In the genomic region with DNA sequence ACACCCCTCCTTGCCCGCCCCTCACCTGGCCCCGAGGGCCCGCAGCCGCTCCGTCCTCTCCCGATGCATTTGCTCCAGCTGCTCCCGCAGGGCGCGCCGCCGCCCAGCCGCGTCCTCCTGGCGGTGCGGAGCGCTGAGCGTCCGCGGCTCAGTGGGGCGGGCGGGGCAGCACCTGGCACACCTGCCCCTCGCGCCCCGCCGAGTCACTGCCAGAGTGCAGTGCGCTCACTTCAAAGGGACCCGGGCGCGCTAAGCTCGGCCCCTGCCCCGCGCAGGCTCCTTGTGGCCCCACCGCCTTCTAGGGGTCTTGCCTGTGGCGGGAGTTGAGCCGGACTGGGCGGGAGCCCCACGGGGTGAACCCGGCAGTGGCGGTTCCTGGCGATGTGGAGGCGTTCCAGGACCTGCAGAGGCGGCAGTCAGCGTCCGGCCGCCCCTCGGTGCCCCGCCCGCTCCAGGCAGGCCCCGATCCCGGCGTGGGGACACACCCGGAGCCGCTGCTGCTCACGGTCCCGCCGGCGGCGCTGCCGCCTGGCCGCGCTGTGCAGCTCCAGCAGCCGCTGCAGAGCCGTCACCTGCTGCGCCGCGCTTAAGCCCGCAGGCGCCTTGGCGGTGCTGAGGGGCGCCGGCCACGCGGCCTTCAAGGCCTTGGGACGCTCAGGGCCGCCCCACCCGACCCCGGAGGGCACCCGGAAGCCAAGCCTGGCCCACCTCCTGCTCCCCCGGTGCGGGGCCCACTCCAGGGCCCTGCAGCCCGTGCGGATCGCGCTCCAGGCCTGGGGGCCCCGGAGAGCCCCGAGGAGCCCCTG, we compare ENCODE assay signal across 8 cellular contexts. TPM values are rescaled to one million over a fixed set of nuclear protein-coding genes. Genes with fewer than 3 reads are reported as not detected.
DNase-seq lines count a peak whose midpoint lies in the region; ATAC-seq and TF ChIP-seq lines count a peak whose summit lies in the region.

No MANE protein-coding gene starts in this region.

- intact Hi-C loops in sigmoid colon (cut with DNase I), result loop anchor here (5.0 kb wide), 1 partner anchor 132 kb away; the partner anchor contains the start of gene CALU

- H3K27me3 ChIP-seq in sigmoid colon, result no peaks in the 10 kb centered on the region

- peak in 2 of 4 experiments; percentile 14 to 17 for TF ChIP-seq CTCF in sigmoid colon (IDR thresholded peaks at IDR 0.05)

- ATAC-seq in HG02938 (IDR thresholded peaks at IDR 0.05; ENCODE audit: unreplicated experiment), result peak; percentile 59
- ATAC-seq in GM21786 (IDR thresholded peaks at IDR 0.05; ENCODE audit: unreplicated experiment), result no peak

- peaks cover 0 to 22% (median 21%) of the 10 kb centered on the region in 4 donors for H3K4me1 ChIP-seq in sigmoid colon

- TF ChIP-seq POLR2A in sigmoid colon (IDR thresholded peaks at IDR 0.05), result no peak

- H3K36me3 ChIP-seq in sigmoid colon, result peaks cover 6 to 19% (median 10%) of the 10 kb centered on the region in 4 donors

- 1% methylated on average over 86 of the region's 86 CpGs for WGBS in sigmoid colon, 2 donors

- DNase-seq in NCI-H524 (lab: John Stamatoyannopoulos, UW), result peak; percentile 52 to 60
- DNase-seq in NCI-H524 treated with DMSO at 0.1 percent for 48 hours (lab: John Stamatoyannopoulos, UW), result no peak
- peak; percentile 35 for DNase-seq in RPMI7951 (ENCODE audit: low read depth)
- peak in 38 of 51 donors; percentile 2 to 57 (median 24) for DNase-seq in hypothalamus (lab: John Stamatoyannopoulos, UW)
- peak; percentile 84 for DNase-seq in sigmoid colon

- H3K27ac ChIP-seq in angular gyrus (ENCODE audit: low read depth, low read length) (peak overlapping the region; percentile 49), sigmoid colon (peak overlapping the region in 2 of 4 donors; percentile 39 to 49)

- peak overlapping the region; percentile 33 to 59 (median 58) for H3K4me3 ChIP-seq in sigmoid colon

- no peak for TF ChIP-seq EP300 in sigmoid colon (IDR thresholded peaks at IDR 0.05)

- H3K9me3 ChIP-seq in sigmoid colon, result no peaks in the 10 kb centered on the region

RNA-seq across cellular contexts. Expression of gene ATP6V1F, which starts 6.7 kb away (rescaled TPM):
- total RNA-seq in RPMI7951 (2014; rRNA removed; shearing (Covaris generic)), result 234 TPM in 2 replicates
- total RNA-seq in sigmoid colon, result 100 to 1,000 TPM in 3 of 4 donors, 10 to 100 TPM in 1; 96.7 to 138 (median 131) TPM
- 100 to 1,000 TPM; 148 to 214 (median 183) TPM for polyA plus RNA-seq in sigmoid colon

RNA-seq across cellular contexts. Expression of gene FLNC, which starts 39.1 kb away (rescaled TPM):
- total RNA-seq in RPMI7951 (2014; rRNA removed; shearing (Covaris generic)), result 6.7 and 11.2 TPM in 2 replicates
- total RNA-seq in sigmoid colon, result 100 to 1,000 TPM in 3 of 4 donors, 10 to 100 TPM in 1; 95.3 to 489 (median 242) TPM
- polyA plus RNA-seq in sigmoid colon, result 10 to 100 TPM in 1 of 3 donors, 1 to 10 TPM in 1, under 1 TPM in 1; 0.69 to 12.6 (median 5.4) TPM

RNA-seq across cellular contexts. Expression of gene KCP, which starts 41.2 kb away (rescaled TPM):
- under 0.01 TPM in 1 of 2 replicates, not detected in the other for total RNA-seq in RPMI7951 (2014; rRNA removed; shearing (Covaris generic))
- under 1 TPM in 3 of 4 donors, not detected in 1; 0.14 to 0.36 (median 0.28) TPM for total RNA-seq in sigmoid colon
- under 1 TPM in 1 of 3 donors, not detected in 2; 0.42 TPM for polyA plus RNA-seq in sigmoid colon
